ENCODE assay signal across 15 cellular contexts in genomic region chr3:111901617-111902016, GRCh38.
"Had no signal": no experiment of that assay in that cellular context is flagged by ENCODE, and none has a peak within 500 bp of the region (broad histone marks: within the 10 kb centered on the region; RNA-seq: fewer than 3 reads in every experiment).

No MANE protein-coding gene starts in this region.

- DNase-seq: activated CD4-positive, alpha-beta T cell treated with anti-CD3 and anti-CD28 coated beads, Interleukin-2, amount 10 ng/mL, durations not matched to agents 24 days and 14 days; activated CD8-positive, alpha-beta T cell treated with anti-CD3 and anti-CD28 coated beads, Interleukin-2, amount 10 ng/mL, durations not matched to agents 7 days and 5 days; activated naive CD4-positive, alpha-beta T cell treated with anti-CD3 and anti-CD28 coated beads for 36 hours; activated naive CD8-positive, alpha-beta T cell treated with anti-CD3 and anti-CD28 coated beads, Interleukin-2, amount 50 U/mL, for 24 hours; activated T-cell treated with anti-CD3 and anti-CD28 coated beads, Interleukin-2, amount 50 U/mL, for 4 hours; effector memory CD8-positive, alpha-beta T cell; foreskin fibroblast; hippocampal formation; naive B cell; right lobe of liver; stimulated activated naive B cell treated with anti-CD40 and anti-IgM and Interleukin-4, amounts not matched to agents 10 μg/mL and 1 μg/mL and 100 μg/mL, for 72 hours; T1000; thyroid gland had no signal

- H3K4me3 Mint-ChIP-seq: activated CD4-positive, alpha-beta T cell treated with anti-CD3 and anti-CD28 coated beads, Interleukin-2, amount 10 ng/mL, durations not matched to agents 24 days and 14 days; activated CD8-positive, alpha-beta T cell treated with anti-CD3 and anti-CD28 coated beads, Interleukin-2, amount 10 ng/mL, durations not matched to agents 7 days and 5 days; activated naive CD4-positive, alpha-beta T cell treated with anti-CD3 and anti-CD28 coated beads for 36 hours; activated naive CD8-positive, alpha-beta T cell treated with anti-CD3 and anti-CD28 coated beads, Interleukin-2, amount 50 U/mL, for 24 hours; activated T-cell treated with anti-CD3 and anti-CD28 coated beads, Interleukin-2, amount 50 U/mL, for 4 hours; effector memory CD8-positive, alpha-beta T cell; naive B cell; neural crest cell; stimulated activated naive B cell treated with anti-CD40 and anti-IgM and Interleukin-4, amounts not matched to agents 10 μg/mL and 1 μg/mL and 100 μg/mL, for 72 hours had no signal

- H3K27me3 ChIP-seq: ascending aorta, right lobe of liver, thyroid gland had no signal

- H3K9me3 Mint-ChIP-seq: activated CD4-positive, alpha-beta T cell treated with anti-CD3 and anti-CD28 coated beads, Interleukin-2, amount 10 ng/mL, durations not matched to agents 24 days and 14 days; activated naive CD4-positive, alpha-beta T cell treated with anti-CD3 and anti-CD28 coated beads for 36 hours; activated naive CD8-positive, alpha-beta T cell treated with anti-CD3 and anti-CD28 coated beads, Interleukin-2, amount 50 U/mL, for 24 hours; activated T-cell treated with anti-CD3 and anti-CD28 coated beads, Interleukin-2, amount 50 U/mL, for 4 hours; effector memory CD8-positive, alpha-beta T cell had no signal

- H3K27me3 Mint-ChIP-seq: activated CD4-positive, alpha-beta T cell treated with anti-CD3 and anti-CD28 coated beads, Interleukin-2, amount 10 ng/mL, durations not matched to agents 24 days and 14 days; effector memory CD8-positive, alpha-beta T cell; naive B cell; stimulated activated naive B cell treated with anti-CD40 and anti-IgM and Interleukin-4, amounts not matched to agents 10 μg/mL and 1 μg/mL and 100 μg/mL, for 72 hours had no signal

- H3K9me3 ChIP-seq: ascending aorta, right lobe of liver, thyroid gland had no signal

- H3K27ac Mint-ChIP-seq: activated CD4-positive, alpha-beta T cell treated with anti-CD3 and anti-CD28 coated beads, Interleukin-2, amount 10 ng/mL, durations not matched to agents 24 days and 14 days; activated CD8-positive, alpha-beta T cell treated with anti-CD3 and anti-CD28 coated beads, Interleukin-2, amount 10 ng/mL, durations not matched to agents 7 days and 5 days; activated naive CD4-positive, alpha-beta T cell treated with anti-CD3 and anti-CD28 coated beads for 36 hours; activated naive CD8-positive, alpha-beta T cell treated with anti-CD3 and anti-CD28 coated beads, Interleukin-2, amount 50 U/mL, for 24 hours; effector memory CD8-positive, alpha-beta T cell; stimulated activated naive B cell treated with anti-CD40 and anti-IgM and Interleukin-4, amounts not matched to agents 10 μg/mL and 1 μg/mL and 100 μg/mL, for 72 hours had no signal

- H3K36me3 ChIP-seq: right lobe of liver, thyroid gland had no signal

- H3K4me3 ChIP-seq: ascending aorta, right lobe of liver, thyroid gland had no signal
